Comparison of ENCODE assay signal across 7 cellular contexts in genomic region chr12:122203968-122204828, GRCh38. TPM values are rescaled to one million over a fixed set of nuclear protein-coding genes. Genes with fewer than 3 reads are reported as not detected.
A peak's percentile ranks its signal among the peaks of the same experiment; 100 is the strongest.
DNase-seq lines count a peak whose midpoint lies in the region; ATAC-seq, FAIRE-seq and TF ChIP-seq lines count a peak whose summit lies in the region.

No MANE protein-coding gene starts in this region.

- peaks cover 6% of the 10 kb centered on the region; the same call in 1 of the 2 replicates for H3K4me1 Mint-ChIP-seq in HFFc6 (ENCODE audit: low read depth)
- H3K4me1 Mint-ChIP-seq in activated CD4-positive, alpha-beta memory T cell treated with anti-CD3 and anti-CD28 coated beads for 36 hours (ENCODE audit: low read depth), result peaks cover 9% of the 10 kb centered on the region

- no peak overlapping the region for H3K9ac ChIP-seq in rectal smooth muscle tissue (ENCODE audit: low read length)

- CTCF ChIA-PET in activated CD4-positive, alpha-beta memory T cell treated with anti-CD3 and anti-CD28 coated beads for 36 hours (lab: Charles Lee), result interaction anchor here (0.6 kb wide), 1 partner anchor 653 kb away, joined by 4 read pairs; no protein-coding TSS in a partner anchor

- peaks cover 24% of the 10 kb centered on the region for H3K27me3 Mint-ChIP-seq in HFFc6 (ENCODE audit: insufficient read depth)
- H3K27me3 Mint-ChIP-seq in activated CD4-positive, alpha-beta memory T cell treated with anti-CD3 and anti-CD28 coated beads for 36 hours, result peaks cover 14% of the 10 kb centered on the region

- DNase-seq in HFFc6 (no peak), COR-L47 (lab: John Stamatoyannopoulos, UW) (no peak), GM12892 (ENCODE audit: insufficient read length) (no peak), NK-92 (lab: John Stamatoyannopoulos, UW; ENCODE audit: unreplicated experiment) (no peak)
- DNase-seq in activated CD4-positive, alpha-beta memory T cell treated with anti-CD3 and anti-CD28 coated beads for 36 hours, result no peak

- no peak for FAIRE-seq in GM12892 (lab: Jason Lieb, UNC)

- H3K36me3 ChIP-seq in gastroesophageal sphincter (peaks cover 0 to 27% of the 10 kb centered on the region in 2 donors), rectal smooth muscle tissue (ENCODE audit: control insufficient read depth, insufficient read depth, low read length) (peaks cover 14% of the 10 kb centered on the region)

- no peak overlapping the region for H3K27ac ChIP-seq in gastroesophageal sphincter
- no peak overlapping the region for H3K27ac ChIP-seq in rectal smooth muscle tissue (ENCODE audit: low read depth, low read length)

- peak; percentile 42 for ATAC-seq in gastroesophageal sphincter

- H3K9me3 Mint-ChIP-seq in HFFc6, result no peaks in the 10 kb centered on the region
- no peaks in the 10 kb centered on the region for H3K9me3 Mint-ChIP-seq in activated CD4-positive, alpha-beta memory T cell treated with anti-CD3 and anti-CD28 coated beads for 36 hours

- POLR2A ChIA-PET in activated CD4-positive, alpha-beta memory T cell treated with anti-CD3 and anti-CD28 coated beads for 36 hours (lab: Charles Lee), result interaction anchor here (0.8 to 1.2 kb wide), 3 partner anchors 22 to 38 kb away, joined by 3 to 5 read pairs (median 4); partner anchors contain the start of gene DIABLO

- no peak for TF ChIP-seq POLR2A in gastroesophageal sphincter (IDR thresholded peaks at IDR 0.05)
- no peak for TF ChIP-seq POLR2A in GM12892 (IDR thresholded peaks at IDR 0.05; ENCODE audit: low read depth, low read length)

- peaks cover 13% of the 10 kb centered on the region for H3K36me3 Mint-ChIP-seq in HFFc6 (ENCODE audit: low read depth)
- H3K36me3 Mint-ChIP-seq in activated CD4-positive, alpha-beta memory T cell treated with anti-CD3 and anti-CD28 coated beads for 36 hours, result peaks cover 12% of the 10 kb centered on the region

- no CpG with 5 or more reads among the region's 92 CpGs for WGBS in gastroesophageal sphincter (ENCODE audit: low coverage in 1 of 2), 2 donors

- H3K4me1 ChIP-seq in gastroesophageal sphincter, result peaks cover 0 to 34% (median 11%) of the 10 kb centered on the region in 3 donors
- no peaks in the 10 kb centered on the region for H3K4me1 ChIP-seq in rectal smooth muscle tissue (ENCODE audit: control insufficient read depth, insufficient read depth, low read length)

- intact Hi-C loops in activated CD4-positive, alpha-beta memory T cell treated with anti-CD3 and anti-CD28 coated beads for 36 hours (cut with micrococcal nuclease), result loop anchor here (10.0 kb wide), 1 partner anchor 61 kb away; the partner anchor contains the start of gene VPS33A

- H3K27ac Mint-ChIP-seq in HFFc6, result no peak overlapping the region
- H3K27ac Mint-ChIP-seq in activated CD4-positive, alpha-beta memory T cell treated with anti-CD3 and anti-CD28 coated beads for 36 hours, result no peak overlapping the region

- peaks cover 66% of the 10 kb centered on the region for H3K27me3 ChIP-seq in gastroesophageal sphincter
- peaks cover 10% of the 10 kb centered on the region for H3K27me3 ChIP-seq in rectal smooth muscle tissue (ENCODE audit: control insufficient read depth, insufficient read depth, low read length)

- TF ChIP-seq EP300 in gastroesophageal sphincter (IDR thresholded peaks at IDR 0.05), result no peak

- TF ChIP-seq CTCF in HFFc6 (IDR thresholded peaks at IDR 0.05) (no peak), gastroesophageal sphincter (IDR thresholded peaks at IDR 0.05) (no peak)

- no peaks in the 10 kb centered on the region for H3K9me3 ChIP-seq in gastroesophageal sphincter

- H3K4me3 ChIP-seq in gastroesophageal sphincter (peak overlapping the region; percentile 38 to 64), rectal smooth muscle tissue (ENCODE audit: low read length) (peak overlapping the region; percentile 69)

- H3K4me3 Mint-ChIP-seq in HFFc6, result peak overlapping the region; percentile 23
- peak overlapping the region; percentile 57 for H3K4me3 Mint-ChIP-seq in activated CD4-positive, alpha-beta memory T cell treated with anti-CD3 and anti-CD28 coated beads for 36 hours

RNA-seq across cellular contexts. Expression of gene B3GNT4, which starts 0.7 kb away (rescaled TPM):
- under 1 TPM in 2 of 6 experiments, not detected in 4; 0.13 to 0.14 TPM for total RNA-seq in HFFc6 (2021; fragmentation: NEBNext Ultra II Directional; extraction: Animal tissue kit (Norgen Biotek cat#: 25700))
- total RNA-seq in activated CD4-positive, alpha-beta memory T cell treated with anti-CD3 and anti-CD28 coated beads for 36 hours, result 1 to 10 TPM; 2.3 to 3.6 TPM
- not detected for total RNA-seq in gastroesophageal sphincter
- polyA plus RNA-seq in GM12892 (2012; ENCODE audit: missing spikeins), result 1.5 TPM

RNA-seq across cellular contexts. Expression of gene LRRC43, which starts 21.3 kb away (rescaled TPM):
- not detected for total RNA-seq in HFFc6 (2021; fragmentation: NEBNext Ultra II Directional; extraction: Animal tissue kit (Norgen Biotek cat#: 25700))
- under 1 TPM; 0.41 to 0.76 TPM for total RNA-seq in activated CD4-positive, alpha-beta memory T cell treated with anti-CD3 and anti-CD28 coated beads for 36 hours
- total RNA-seq in gastroesophageal sphincter, result 1 to 10 TPM; 1.5 to 9.8 (median 3.6) TPM
- polyA plus RNA-seq in GM12892 (2012; ENCODE audit: missing spikeins), result not detected

RNA-seq across cellular contexts. Expression of gene DIABLO, which starts 21.7 kb away (rescaled TPM):
- total RNA-seq in HFFc6 (2021; fragmentation: NEBNext Ultra II Directional; extraction: Animal tissue kit (Norgen Biotek cat#: 25700)), result 10 to 100 TPM; 47.5 to 54.2 (median 48.8) TPM
- 10 to 100 TPM; 51.8 to 52.0 TPM for total RNA-seq in activated CD4-positive, alpha-beta memory T cell treated with anti-CD3 and anti-CD28 coated beads for 36 hours
- 10 to 100 TPM; 35.8 to 45.3 (median 38.3) TPM for total RNA-seq in gastroesophageal sphincter
- 49.8 TPM for polyA plus RNA-seq in GM12892 (2012; ENCODE audit: missing spikeins)

RNA-seq across cellular contexts. Expression of gene IL31, which starts 30.2 kb away (rescaled TPM):
- total RNA-seq in HFFc6 (2021; fragmentation: NEBNext Ultra II Directional; extraction: Animal tissue kit (Norgen Biotek cat#: 25700)), result not detected
- total RNA-seq in activated CD4-positive, alpha-beta memory T cell treated with anti-CD3 and anti-CD28 coated beads for 36 hours, result 1 to 10 TPM; 3.8 to 4.0 TPM
- total RNA-seq in gastroesophageal sphincter, result not detected
- not detected for polyA plus RNA-seq in GM12892 (2012; ENCODE audit: missing spikeins)
